In the genomic region with DNA sequence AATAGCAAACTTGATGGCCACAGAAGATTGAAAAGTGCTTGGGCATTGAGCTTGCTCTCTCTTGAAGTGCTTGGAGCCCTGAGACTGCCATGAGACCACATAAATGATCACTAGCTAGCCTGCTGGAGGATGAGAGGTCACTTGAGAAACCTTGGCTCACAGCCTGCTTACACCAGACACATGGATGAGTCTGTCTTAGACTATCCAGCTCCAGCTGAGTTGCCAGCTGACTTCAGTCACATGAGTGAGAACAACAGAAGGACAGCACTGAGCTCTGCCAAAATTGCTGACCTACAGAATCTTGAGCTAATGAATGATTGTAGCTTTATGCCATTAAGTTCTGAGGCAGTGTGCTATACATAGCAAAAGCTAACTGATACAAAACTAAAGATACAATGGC, we compare ENCODE assay signal across 9 cellular contexts. TPM values are rescaled to one million over a fixed set of nuclear protein-coding genes. Genes with fewer than 3 reads are reported as not detected.
DNase-seq lines count a peak whose midpoint lies in the region; ATAC-seq and TF ChIP-seq lines count a peak whose summit lies in the region.
"Had no signal": no experiment of that assay in that cellular context is flagged by ENCODE, and none has a peak within 500 bp of the region (broad histone marks: within the 10 kb centered on the region; RNA-seq: fewer than 3 reads in every experiment).

No MANE protein-coding gene starts in this region.

- H3K9me3 Mint-ChIP-seq in neural progenitor cell: no peaks in the 10 kb centered on the region

- no peaks in the 10 kb centered on the region for H3K9me3 ChIP-seq in neural progenitor cell (ENCODE audit: low read depth)

- no peaks in the 10 kb centered on the region for H3K4me1 ChIP-seq in neural progenitor cell

- no peak overlapping the region for H3K4me3 Mint-ChIP-seq in neural progenitor cell

- no peaks in the 10 kb centered on the region for H3K36me3 Mint-ChIP-seq in neural progenitor cell

- no peak overlapping the region for H3K4me3 ChIP-seq in epithelial cell of proximal tubule (ENCODE audit: low read depth, low read length)
- no peak overlapping the region for H3K4me3 ChIP-seq in neural progenitor cell

- no peaks in the 10 kb centered on the region for H4K20me1 ChIP-seq in neural progenitor cell (ENCODE audit: low read depth)

- peak; percentile 65 for DNase-seq in DMS79 (lab: John Stamatoyannopoulos, UW)
- DNase-seq in NCI-H524 (lab: John Stamatoyannopoulos, UW): peak; percentile 65
- peak; percentile 91 for DNase-seq in epithelial cell of proximal tubule (ENCODE audit: low read depth)
- DNase-seq in myocyte (ENCODE audit: low read depth): peak; percentile 96
- no peak for DNase-seq in neural progenitor cell (ENCODE audit: low spot score)
- DNase-seq in DMS153 treated with DMSO at 0.1 percent for 48 hours (lab: John Stamatoyannopoulos, UW; ENCODE audit: unreplicated experiment): no peak
- no peak for DNase-seq in NCI-H345 (lab: John Stamatoyannopoulos, UW)
- DNase-seq: NCI-H1417 treated with DMSO at 0.1 percent for 48 hours had no signal

- H3K36me3 ChIP-seq in neural progenitor cell: no peaks in the 10 kb centered on the region

- H3K9ac ChIP-seq in neural progenitor cell: no peak overlapping the region

- no peaks in the 10 kb centered on the region for H3K79me2 ChIP-seq in neural progenitor cell (ENCODE audit: low read depth)

- H3K27me3 ChIP-seq in neural progenitor cell: no peaks in the 10 kb centered on the region

- no peak overlapping the region for H3K27ac ChIP-seq in neural progenitor cell

- H3F3A ChIP-seq in neural progenitor cell (ENCODE audit: low read depth): peaks cover 18% of the 10 kb centered on the region

- no peak overlapping the region for H3K27ac Mint-ChIP-seq in neural progenitor cell

- ATAC-seq in HG02763 (IDR thresholded peaks at IDR 0.05; ENCODE audit: unreplicated experiment): no peak

- no peak overlapping the region for H3K4me2 ChIP-seq in neural progenitor cell

- no peak overlapping the region for H2AFZ ChIP-seq in neural progenitor cell (replicated peaks)

- no peak for TF ChIP-seq CTCF in epithelial cell of proximal tubule (conservative IDR thresholded peaks at IDR 0.05; ENCODE audit: low read depth, low read length)
- TF ChIP-seq CTCF in neural progenitor cell (IDR thresholded peaks at IDR 0.05): no peak

- peaks cover 2% of the 10 kb centered on the region for H3K4me1 Mint-ChIP-seq in neural progenitor cell

- peaks cover 6% of the 10 kb centered on the region for H3K27me3 Mint-ChIP-seq in neural progenitor cell (ENCODE audit: insufficient read depth, low read depth)

RNA-seq across cellular contexts. Expression of a gene that starts 18.1 kb away (rescaled TPM):
- total RNA-seq in epithelial cell of proximal tubule (32.1 and 33.8 TPM in 2 replicates), myocyte (30.8 and 46.9 TPM in 2 replicates), neural progenitor cell (ENCODE audit: low replicate concordance) (1.2 and 2.8 TPM in 2 replicates)
- 35.4 TPM for polyA plus RNA-seq in myocyte (2012)

Comparison
In these comparisons a context has a peak if more than half of its experiments do, and no peak if none do; other contexts are left out.
1. DNase-seq: peak in DMS79 (single experiment), NCI-H524 (2 of 2), epithelial cell of proximal tubule (single experiment) and myocyte (single experiment); none in neural progenitor cell (single experiment), DMS153 treated with DMSO at 0.1 percent for 48 hours (single experiment) and NCI-H345 (single experiment).